Comparison of ENCODE assay signal across 10 cellular contexts in the genomic region with DNA sequence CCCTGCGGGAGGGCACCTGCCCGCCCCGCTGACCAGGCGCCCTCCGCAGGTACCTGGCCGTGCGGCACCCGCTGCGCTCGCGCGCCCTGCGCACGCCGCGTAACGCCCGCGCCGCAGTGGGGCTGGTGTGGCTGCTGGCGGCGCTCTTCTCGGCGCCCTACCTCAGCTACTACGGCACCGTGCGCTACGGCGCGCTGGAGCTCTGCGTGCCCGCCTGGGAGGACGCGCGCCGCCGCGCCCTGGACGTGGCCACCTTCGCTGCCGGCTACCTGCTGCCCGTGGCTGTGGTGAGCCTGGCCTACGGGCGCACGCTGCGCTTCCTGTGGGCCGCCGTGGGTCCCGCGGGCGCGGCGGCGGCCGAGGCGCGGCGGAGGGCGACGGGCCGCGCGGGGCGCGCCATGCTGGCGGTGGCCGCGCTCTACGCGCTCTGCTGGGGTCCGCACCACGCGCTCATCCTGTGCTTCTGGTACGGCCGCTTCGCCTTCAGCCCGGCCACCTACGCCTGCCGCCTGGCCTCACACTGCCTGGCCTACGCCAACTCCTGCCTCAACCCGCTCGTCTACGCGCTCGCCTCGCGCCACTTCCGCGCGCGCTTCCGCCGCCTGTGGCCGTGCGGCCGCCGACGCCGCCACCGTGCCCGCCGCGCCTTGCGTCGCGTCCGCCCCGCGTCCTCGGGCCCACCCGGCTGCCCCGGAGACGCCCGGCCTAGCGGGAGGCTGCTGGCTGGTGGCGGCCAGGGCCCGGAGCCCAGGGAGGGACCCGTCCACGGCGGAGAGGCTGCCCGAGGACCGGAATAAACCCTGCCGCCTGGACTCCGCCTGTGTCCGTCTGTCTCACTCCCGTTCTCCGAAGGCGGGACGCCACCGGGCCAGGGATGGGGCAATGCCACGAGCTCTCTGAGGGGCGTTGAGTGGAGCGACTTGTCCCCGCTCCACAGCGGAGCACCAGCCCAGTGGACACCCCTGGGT. TPM values are rescaled to one million over a fixed set of nuclear protein-coding genes. Genes with fewer than 3 reads are reported as not detected.
DNase-seq lines count a peak whose midpoint lies in the region; ATAC-seq, FAIRE-seq and TF ChIP-seq lines count a peak whose summit lies in the region.
"Had no signal": no experiment of that assay in that cellular context is flagged by ENCODE, and none has a peak within 500 bp of the region (broad histone marks: within the 10 kb centered on the region; RNA-seq: fewer than 3 reads in every experiment).

No MANE protein-coding gene starts in this region.

- POLR2A ChIA-PET in CD4-positive, alpha-beta memory T cell (lab: Charles Lee; ENCODE audit: partially characterized antibody), result interaction anchor here (1.2 kb wide), 1 partner anchor 19 kb away, joined by 6 read pairs; a partner anchor contains a TSS
- POLR2A ChIA-PET in endothelial cell of umbilical vein (lab: Charles Lee), result no interaction called here

- peaks cover 0 to 13% (median 4%) of the 10 kb centered on the region in 4 donors for H3K4me1 Mint-ChIP-seq in CD4-positive, alpha-beta memory T cell
- H3K4me1 Mint-ChIP-seq in natural killer cell treated with Interleukin-12 subunit alpha and Interleukin-12 subunit beta and Interleukin-15 and Interleukin-18, amount 100 ng/mL, for 72 hours (ENCODE audit: low read depth in 2 of 2), result peaks cover 4 to 5% of the 10 kb centered on the region in 2 donors

- no peaks in the 10 kb centered on the region for H3K36me3 ChIP-seq in CD4-positive, alpha-beta memory T cell (ENCODE audit: insufficient read depth, low read length)
- H3K36me3 ChIP-seq in NT2/D1 (ENCODE audit: insufficient read depth, insufficient read length, low read length) (peaks cover 7% of the 10 kb centered on the region), endothelial cell of umbilical vein (ENCODE audit: control insufficient read depth in 2 of 2, extremely low read depth in 1 of 2, insufficient read depth in 2 of 2, low read length in 2 of 2) (no peaks in the 10 kb centered on the region)

- no peaks in the 10 kb centered on the region for H3K9me3 ChIP-seq in CD4-positive, alpha-beta memory T cell (ENCODE audit: control insufficient read depth in 1 of 2, low read length in 2 of 2)
- no peaks in the 10 kb centered on the region for H3K9me3 ChIP-seq in NT2/D1 (ENCODE audit: insufficient read depth, low read length)
- H3K9me3 ChIP-seq in endothelial cell of umbilical vein (replicated peaks; ENCODE audit: control insufficient read depth, insufficient read depth, low read length), result no peaks in the 10 kb centered on the region

- no peaks in the 10 kb centered on the region for H3K79me2 ChIP-seq in endothelial cell of umbilical vein (ENCODE audit: control insufficient read depth, insufficient read depth, low read length)

- TF ChIP-seq CTCF in endothelial cell of umbilical vein (IDR thresholded peaks at IDR 0.05; ENCODE audit: extremely low read depth in 1 of 2, insufficient read depth in 1 of 2, low read depth in 1 of 2, low read length in 2 of 2), result peak in 1 of 2 donors; percentile 16

- no peaks in the 10 kb centered on the region for H3K9me1 ChIP-seq in endothelial cell of umbilical vein (replicated peaks; ENCODE audit: control insufficient read depth, extremely low read depth, insufficient read depth, low read length)

- no peak overlapping the region for H3K27ac ChIP-seq in CD4-positive, alpha-beta memory T cell (ENCODE audit: low read depth, low read length)
- H3K27ac ChIP-seq in endothelial cell of umbilical vein (ENCODE audit: insufficient read depth, low read depth, low read length), result no peak overlapping the region

- H3K9ac ChIP-seq in NT2/D1 (ENCODE audit: insufficient read length, low read depth) (peak overlapping the region; percentile 79), endothelial cell of umbilical vein (replicated peaks; ENCODE audit: extremely low read depth, insufficient read depth, low read length) (no peak overlapping the region)

- H4K20me1 ChIP-seq in endothelial cell of umbilical vein (replicated peaks; ENCODE audit: control insufficient read depth, extremely low read depth, insufficient read depth, low read length), result no peaks in the 10 kb centered on the region

- H3K9me3 Mint-ChIP-seq in CD4-positive, alpha-beta memory T cell, result no peaks in the 10 kb centered on the region
- no peaks in the 10 kb centered on the region for H3K9me3 Mint-ChIP-seq in natural killer cell treated with Interleukin-12 subunit alpha and Interleukin-12 subunit beta and Interleukin-15 and Interleukin-18, amount 100 ng/mL, for 72 hours

- no peak overlapping the region for H3K27ac Mint-ChIP-seq in CD4-positive, alpha-beta memory T cell
- H3K27ac Mint-ChIP-seq in natural killer cell treated with Interleukin-12 subunit alpha and Interleukin-12 subunit beta and Interleukin-15 and Interleukin-18, amount 100 ng/mL, for 72 hours, result no peak overlapping the region

- CTCF ChIA-PET in CD4-positive, alpha-beta memory T cell (lab: Charles Lee; ENCODE audit: partially characterized antibody), result interaction anchor here (1.0 to 1.5 kb wide), 2 partner anchors 38 kb away, joined by 5 read pairs; no protein-coding TSS in a partner anchor
- CTCF ChIA-PET in endothelial cell of umbilical vein (lab: Charles Lee), result interaction anchor here (0.6 to 3.1 kb wide), 6 partner anchors 7 to 140 kb away, joined by 3 to 24 read pairs (median 4); a partner anchor contains a TSS

- peaks cover 3 to 4% of the 10 kb centered on the region in 2 donors for H3K36me3 Mint-ChIP-seq in CD4-positive, alpha-beta memory T cell
- H3K36me3 Mint-ChIP-seq in natural killer cell treated with Interleukin-12 subunit alpha and Interleukin-12 subunit beta and Interleukin-15 and Interleukin-18, amount 100 ng/mL, for 72 hours, result no peaks in the 10 kb centered on the region

- H3K4me1 ChIP-seq in CD4-positive, alpha-beta memory T cell (ENCODE audit: insufficient read depth, low read length), result no peaks in the 10 kb centered on the region
- H3K4me1 ChIP-seq in NT2/D1 (ENCODE audit: insufficient read depth, insufficient read length) (peaks cover 11% of the 10 kb centered on the region), endothelial cell of umbilical vein (ENCODE audit: control insufficient read depth, extremely low read depth, insufficient read depth, low read length) (no peaks in the 10 kb centered on the region)

- peak overlapping the region; percentile 90 for H2AFZ ChIP-seq in endothelial cell of umbilical vein (ENCODE audit: low read depth, low read length)

- peaks cover 7% of the 10 kb centered on the region in 2 donors for H3K27me3 Mint-ChIP-seq in CD4-positive, alpha-beta memory T cell
- peaks cover 8 to 16% of the 10 kb centered on the region in 2 donors for H3K27me3 Mint-ChIP-seq in natural killer cell treated with Interleukin-12 subunit alpha and Interleukin-12 subunit beta and Interleukin-15 and Interleukin-18, amount 100 ng/mL, for 72 hours

- H3K4me3 Mint-ChIP-seq in CD4-positive, alpha-beta memory T cell, result peak overlapping the region in 6 of 8 donors; percentile 10 to 63 (median 46)
- peak overlapping the region; percentile 72 for H3K4me3 Mint-ChIP-seq in natural killer cell treated with Interleukin-12 subunit alpha and Interleukin-12 subunit beta and Interleukin-15 and Interleukin-18, amount 100 ng/mL, for 72 hours

- intact Hi-C loops in CD4-positive, alpha-beta memory T cell (cut with micrococcal nuclease), result no loop called here
- intact Hi-C loops in endothelial cell of umbilical vein (cut with micrococcal nuclease), result no loop called here

- ATAC-seq in natural killer cell treated with Interleukin-12 subunit alpha and Interleukin-12 subunit beta and Interleukin-15 and Interleukin-18, amount 100 ng/mL, for 72 hours, result peak; percentile 68 to 83
- ATAC-seq in GM19395 (IDR thresholded peaks at IDR 0.05; ENCODE audit: unreplicated experiment) (no peak), GM21515 (IDR thresholded peaks at IDR 0.05; ENCODE audit: unreplicated experiment) (no peak)

- BruUV-seq in endothelial cell of umbilical vein (replicated peaks; lab: Mats Ljungman, UMichigan), result no TSS peak

- FAIRE-seq in endothelial cell of umbilical vein (lab: Jason Lieb, UNC), result no peak

- no peak overlapping the region for H3K4me3 ChIP-seq in CD4-positive, alpha-beta memory T cell (ENCODE audit: low read length in 2 of 2)
- H3K4me3 ChIP-seq in NT2/D1 (ENCODE audit: insufficient read length, low read depth), result peak overlapping the region; percentile 36
- peak overlapping the region in 2 of 3 experiments; percentile 27 to 44 for H3K4me3 ChIP-seq in endothelial cell of umbilical vein (replicated peaks in 1 of 3; ENCODE audit: insufficient read depth in 1 of 3, low read depth in 1 of 3, low read length in 3 of 3)

- H3K27me3 ChIP-seq in CD4-positive, alpha-beta memory T cell (ENCODE audit: insufficient read depth, low read length), result no peaks in the 10 kb centered on the region
- H3K27me3 ChIP-seq in NT2/D1 (ENCODE audit: insufficient read depth, insufficient read length) (peaks cover 33% of the 10 kb centered on the region), endothelial cell of umbilical vein (ENCODE audit: control insufficient read depth in 2 of 2, insufficient read depth in 2 of 2, low read length in 2 of 2) (peaks cover 0 to 2% of the 10 kb centered on the region in 2 experiments)

- no peak for DNase-seq in CD4-positive, alpha-beta memory T cell
- DNase-seq in NT2/D1 (ENCODE audit: low read depth, low spot score) (no peak), endothelial cell of umbilical vein (ENCODE audit: low read depth, low spot score) (no peak)
- no peak for DNase-seq in natural killer cell treated with Interleukin-12 subunit alpha and Interleukin-12 subunit beta and Interleukin-15 and Interleukin-18, amount 100 ng/mL, for 72 hours (ENCODE audit: low spot score)
- no peak for DNase-seq in effector CD8-positive, alpha-beta T cell (lab: John Stamatoyannopoulos, UW)
- no peak for DNase-seq in stimulated activated naive CD4-positive, alpha-beta T cell treated with Interleukin-2 at 50 U/mL for 16 hours (lab: John Stamatoyannopoulos, UW)
- DNase-seq: activated effector memory CD4-positive, alpha-beta T cell treated with Interleukin-2 at 50 U/mL for 16 hours; NCI-H1105 had no signal

- peak; percentile 20 for TF ChIP-seq POLR2A in endothelial cell of umbilical vein (IDR thresholded peaks at IDR 0.05; ENCODE audit: low read depth, low read length)

- dilution Hi-C loops in endothelial cell of umbilical vein (cut with MboI; ENCODE audit: extremely low pct_ligation_motif_present, low sequenced_read_pairs), result no loop called here

- peak overlapping the region; percentile 78 for H3K4me2 ChIP-seq in endothelial cell of umbilical vein (ENCODE audit: insufficient read depth, low read length)

RNA-seq across cellular contexts. Expression of a gene that starts 1.8 kb away (rescaled TPM):
- total RNA-seq in CD4-positive, alpha-beta memory T cell, result not detected
- polyA plus RNA-seq in CD4-positive, alpha-beta memory T cell, result not detected
- not detected in 2 replicates for total RNA-seq in endothelial cell of umbilical vein
- not detected in 2 replicates for polyA plus RNA-seq in endothelial cell of umbilical vein
- polyA plus RNA-seq in endothelial cell of umbilical vein (2011; cell fraction: cytosol; rRNA removed), result not detected in 2 replicates
- polyA plus RNA-seq in endothelial cell of umbilical vein (2011; cell fraction: nucleus; rRNA removed), result not detected in 2 replicates
- not detected in 2 replicates for polyA plus RNA-seq in endothelial cell of umbilical vein (2012)
- polyA minus RNA-seq in endothelial cell of umbilical vein, result 0.34 TPM in 1 of 2 replicates, not detected in the other
- polyA minus RNA-seq in endothelial cell of umbilical vein (2011; cell fraction: cytosol; rRNA and poly(A)+ RNA removed), result not detected
- not detected in 2 replicates for polyA minus RNA-seq in endothelial cell of umbilical vein (2011; cell fraction: nucleus; rRNA and poly(A)+ RNA removed)
- not detected for total RNA-seq in natural killer cell treated with Interleukin-12 subunit alpha and Interleukin-12 subunit beta and Interleukin-15 and Interleukin-18, amount 100 ng/mL, for 72 hours

RNA-seq across cellular contexts. Expression of a gene that starts 17.2 kb away (rescaled TPM):
- total RNA-seq in CD4-positive, alpha-beta memory T cell, result 1 to 10 TPM; 3.4 to 4.4 TPM
- polyA plus RNA-seq in CD4-positive, alpha-beta memory T cell, result 1 to 10 TPM; 2.9 to 6.8 TPM
- 19.7 and 19.9 TPM in 2 replicates for total RNA-seq in endothelial cell of umbilical vein
- polyA plus RNA-seq in endothelial cell of umbilical vein, result 19.7 and 24.4 TPM in 2 replicates
- 14.5 and 16.7 TPM in 2 replicates for polyA plus RNA-seq in endothelial cell of umbilical vein (2011; cell fraction: cytosol; rRNA removed)
- polyA plus RNA-seq in endothelial cell of umbilical vein (2011; cell fraction: nucleus; rRNA removed), result 11.3 and 14.8 TPM in 2 replicates
- polyA plus RNA-seq in endothelial cell of umbilical vein (2012), result 11.3 and 13.0 TPM in 2 replicates
- 10.5 and 11.2 TPM in 2 replicates for polyA minus RNA-seq in endothelial cell of umbilical vein
- 6.8 TPM for polyA minus RNA-seq in endothelial cell of umbilical vein (2011; cell fraction: cytosol; rRNA and poly(A)+ RNA removed)
- 2.5 and 3.3 TPM in 2 replicates for polyA minus RNA-seq in endothelial cell of umbilical vein (2011; cell fraction: nucleus; rRNA and poly(A)+ RNA removed)
- total RNA-seq in natural killer cell treated with Interleukin-12 subunit alpha and Interleukin-12 subunit beta and Interleukin-15 and Interleukin-18, amount 100 ng/mL, for 72 hours, result 10 to 100 TPM; 11.5 to 12.3 TPM

RNA-seq across cellular contexts. Expression of a gene that starts 19.2 kb away (rescaled TPM):
- total RNA-seq in CD4-positive, alpha-beta memory T cell, result 10 to 100 TPM; 21.6 to 22.7 TPM
- polyA plus RNA-seq in CD4-positive, alpha-beta memory T cell, result 10 to 100 TPM; 11.0 to 13.4 TPM
- 25.5 and 26.0 TPM in 2 replicates for total RNA-seq in endothelial cell of umbilical vein
- polyA plus RNA-seq in endothelial cell of umbilical vein, result 26.7 and 40.0 TPM in 2 replicates
- polyA plus RNA-seq in endothelial cell of umbilical vein (2011; cell fraction: cytosol; rRNA removed), result 25.3 and 27.1 TPM in 2 replicates
- polyA plus RNA-seq in endothelial cell of umbilical vein (2011; cell fraction: nucleus; rRNA removed), result 34.0 and 37.4 TPM in 2 replicates
- 14.4 and 16.2 TPM in 2 replicates for polyA plus RNA-seq in endothelial cell of umbilical vein (2012)
- 13.3 and 16.9 TPM in 2 replicates for polyA minus RNA-seq in endothelial cell of umbilical vein
- 17.3 TPM for polyA minus RNA-seq in endothelial cell of umbilical vein (2011; cell fraction: cytosol; rRNA and poly(A)+ RNA removed)
- 9.4 and 9.6 TPM in 2 replicates for polyA minus RNA-seq in endothelial cell of umbilical vein (2011; cell fraction: nucleus; rRNA and poly(A)+ RNA removed)
- total RNA-seq in natural killer cell treated with Interleukin-12 subunit alpha and Interleukin-12 subunit beta and Interleukin-15 and Interleukin-18, amount 100 ng/mL, for 72 hours, result 10 to 100 TPM; 23.2 to 42.2 TPM

RNA-seq across cellular contexts. Expression of a gene that starts 24.3 kb away (rescaled TPM):
- total RNA-seq in CD4-positive, alpha-beta memory T cell, result 100 to 1,000 TPM; 550 to 571 TPM
- polyA plus RNA-seq in CD4-positive, alpha-beta memory T cell, result 100 to 1,000 TPM; 226 to 364 TPM
- total RNA-seq in endothelial cell of umbilical vein, result 442 and 479 TPM in 2 replicates
- polyA plus RNA-seq in endothelial cell of umbilical vein, result 601 and 647 TPM in 2 replicates
- polyA plus RNA-seq in endothelial cell of umbilical vein (2011; cell fraction: cytosol; rRNA removed), result 624 and 642 TPM in 2 replicates
- polyA plus RNA-seq in endothelial cell of umbilical vein (2011; cell fraction: nucleus; rRNA removed), result 261 and 274 TPM in 2 replicates
- polyA plus RNA-seq in endothelial cell of umbilical vein (2012), result 656 and 666 TPM in 2 replicates
- 794 and 798 TPM in 2 replicates for polyA minus RNA-seq in endothelial cell of umbilical vein
- 217 TPM for polyA minus RNA-seq in endothelial cell of umbilical vein (2011; cell fraction: cytosol; rRNA and poly(A)+ RNA removed)
- 110 and 171 TPM in 2 replicates for polyA minus RNA-seq in endothelial cell of umbilical vein (2011; cell fraction: nucleus; rRNA and poly(A)+ RNA removed)
- 100 to 1,000 TPM; 271 to 340 TPM for total RNA-seq in natural killer cell treated with Interleukin-12 subunit alpha and Interleukin-12 subunit beta and Interleukin-15 and Interleukin-18, amount 100 ng/mL, for 72 hours

Comparison
In these comparisons a context has a peak if more than half of its experiments do, and no peak if none do; other contexts are left out.
1. H3K4me3 ChIP-seq: peak in NT2/D1 (single experiment) and endothelial cell of umbilical vein (2 of 3); none in CD4-positive, alpha-beta memory T cell (0 of 2).
2. ATAC-seq: peak in natural killer cell treated with Interleukin-12 subunit alpha and Interleukin-12 subunit beta and Interleukin-15 and Interleukin-18, amount 100 ng/mL, for 72 hours (2 of 2); none in GM19395 (single experiment) and GM21515 (single experiment).